ENCODE assay signal across 13 cellular contexts in genomic region chr15:48493084-48493762, GRCh38.
DNase-seq lines count a peak whose midpoint lies in the region; ATAC-seq and TF ChIP-seq lines count a peak whose summit lies in the region.
"Had no signal": no experiment of that assay in that cellular context is flagged by ENCODE, and none has a peak within 500 bp of the region (broad histone marks: within the 10 kb centered on the region; RNA-seq: fewer than 3 reads in every experiment).

No MANE protein-coding gene starts in this region.

- DNase-seq in ELR (ENCODE audit: low read depth) (peak; percentile 93), amniotic stem cell (lab: John Stamatoyannopoulos, UW) (peak; percentile 78), foreskin fibroblast (peak; percentile 91 to 94), sciatic nerve (ENCODE audit: low spot score) (no peak), NCI-H2107 treated with DMSO at 0.1 percent for 48 hours (lab: John Stamatoyannopoulos, UW; ENCODE audit: unreplicated experiment) (no peak), mesothelial cell of epicardium (ENCODE audit: low spot score in 2 of 2, unreplicated experiment in 2 of 2) (no peak), germinal center (ENCODE audit: low spot score) (no peak)
- DNase-seq: activated CD4-positive, alpha-beta T cell treated with anti-CD3 and anti-CD28 coated beads, Interleukin-2, amount 50 U/mL, for 1 hour; Caco-2; NCI-H1930; ovary; RPMI8226 had no signal

- peaks cover 20% of the 10 kb centered on the region for H3K36me3 Mint-ChIP-seq in mesothelial cell of epicardium

- peak; percentile 88 for ATAC-seq in sciatic nerve
- ATAC-seq in activated CD4-positive, CD25-positive, alpha-beta regulatory T cell treated with anti-CD3 and anti-CD28 coated beads, Interleukin-2, amount 50 U/mL, for 24 hours: no peak

- H3K27ac Mint-ChIP-seq in mesothelial cell of epicardium: no peak overlapping the region

- peaks cover 20% of the 10 kb centered on the region for H3K4me1 Mint-ChIP-seq in mesothelial cell of epicardium

- TF ChIP-seq CTCF in foreskin fibroblast (IDR thresholded peaks at IDR 0.05; ENCODE audit: low read depth, low read length) (no peak), mesothelial cell of epicardium (IDR thresholded peaks at IDR 0.05; ENCODE audit: unreplicated experiment) (no peak)

- no peak overlapping the region for H3K4me3 ChIP-seq in foreskin fibroblast (ENCODE audit: low read depth in 1 of 2, low read length in 2 of 2)
- H3K4me3 ChIP-seq: ovary had no signal

- H3K9me3 Mint-ChIP-seq in mesothelial cell of epicardium: no peaks in the 10 kb centered on the region

- H3K27me3 Mint-ChIP-seq in mesothelial cell of epicardium (ENCODE audit: low read depth): no peaks in the 10 kb centered on the region

- no peak overlapping the region for H3K4me3 Mint-ChIP-seq in mesothelial cell of epicardium

- intact Hi-C loops in sciatic nerve (cut with DNase I): no loop called here

Comparison
In these comparisons a context has a peak if more than half of its experiments do, and no peak if none do; other contexts are left out.
1. DNase-seq: peak in ELR (single experiment), amniotic stem cell (single experiment) and foreskin fibroblast (2 of 2); none in sciatic nerve (single experiment), NCI-H2107 treated with DMSO at 0.1 percent for 48 hours (single experiment), mesothelial cell of epicardium (0 of 2) and germinal center (single experiment).